8 cellular contexts compared by ENCODE assay signal in the genomic region with DNA sequence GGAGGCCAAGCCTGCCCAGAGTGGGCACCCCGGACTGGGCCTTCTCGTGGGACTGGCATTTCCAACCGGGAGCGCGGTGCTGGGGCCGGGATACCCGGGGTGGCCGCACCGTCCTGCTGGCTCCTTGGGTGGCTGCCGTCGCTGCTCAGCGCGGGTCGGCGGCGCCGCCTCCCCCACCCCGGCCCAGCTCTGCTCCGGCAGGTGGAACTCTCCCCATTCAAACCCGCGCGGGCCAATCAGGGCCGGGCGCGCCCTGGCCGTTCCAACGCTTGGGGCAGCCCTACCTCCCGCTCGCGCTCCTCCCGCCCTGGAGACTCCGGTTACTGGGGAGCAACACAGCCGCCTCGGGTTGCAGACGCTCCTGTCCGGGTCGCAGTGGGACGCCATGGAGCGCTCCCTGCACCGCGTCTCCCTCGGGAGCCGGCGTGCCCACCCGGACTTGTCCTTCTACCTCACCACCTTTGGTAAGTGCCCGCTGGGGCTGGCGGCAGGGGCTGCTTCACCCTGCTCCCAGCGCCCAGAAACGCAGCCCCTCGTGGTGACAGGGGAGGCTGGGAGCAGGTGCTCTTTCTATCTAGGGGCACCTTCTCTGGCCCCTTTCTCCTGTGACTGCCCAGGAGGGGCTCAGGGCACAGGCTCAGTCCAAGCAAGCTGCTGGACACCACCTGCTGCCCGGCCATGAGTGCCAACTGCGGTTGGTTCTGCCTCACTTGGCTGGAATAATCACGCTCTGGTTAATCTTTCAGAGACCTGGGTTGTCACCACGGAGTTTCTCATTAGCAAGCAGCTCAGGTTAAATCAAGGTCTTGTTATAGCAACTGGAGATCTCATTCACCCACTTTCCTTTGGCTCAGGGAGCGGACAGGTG. TPM values are rescaled to one million over a fixed set of nuclear protein-coding genes. Genes with fewer than 3 reads are reported as not detected.
DNase-seq lines count a peak whose midpoint lies in the region; ATAC-seq and TF ChIP-seq lines count a peak whose summit lies in the region.

A gene (plus strand): TSS at position 310 of the 868 bp plus-strand sequence. CDS start 76 bp downstream, at position 386.

- dilution Hi-C loops in IMR-90 (cut with HindIII; ENCODE audit: low sequenced_read_pairs, unreplicated experiment): no loop called here

- H3K27me3 ChIP-seq in IMR-90 (ENCODE audit: control insufficient read depth, insufficient read depth, low read length) (peaks cover 15% of the 10 kb centered on the region), RWPE2 (ENCODE audit: insufficient read depth, poor library complexity, severe bottlenecking) (peaks cover 12% of the 10 kb centered on the region), esophagus squamous epithelium (peaks cover 0 to 12% (median 0%) of the 10 kb centered on the region in 4 donors)

- in situ Hi-C loops in IMR-90 (cut with MboI; ENCODE audit: low sequenced_read_pairs): no loop called here

- H2BK120ac ChIP-seq in IMR-90 (ENCODE audit: low read depth, low read length): no peak within 1 kb of the TSS

- no peak within 1 kb of the TSS for H2BK5ac ChIP-seq in IMR-90 (ENCODE audit: low read depth, low read length, poor library complexity, severe bottlenecking)

- H3K4me1 ChIP-seq in IMR-90 (ENCODE audit: control insufficient read depth, insufficient read depth, low read length) (peaks cover 6% of the 10 kb centered on the region; the same call in 1 of the 2 replicates), RWPE2 (ENCODE audit: insufficient read depth, poor library complexity, severe bottlenecking) (no peaks in the 10 kb centered on the region), esophagus squamous epithelium (peaks cover 6 to 28% (median 10%) of the 10 kb centered on the region in 3 donors)

- peak; percentile 94 for ATAC-seq in IMR-90 (ENCODE audit: low read depth)
- ATAC-seq in RWPE2 (ENCODE audit: low read depth): peak; percentile 96

- no peak within 1 kb of the TSS for H4K8ac ChIP-seq in IMR-90 (ENCODE audit: low read depth in 2 of 2, low read length in 2 of 2)

- no peak within 1 kb of the TSS for H2BK15ac ChIP-seq in IMR-90 (ENCODE audit: low read depth, low read length)

- H3K4me3 ChIP-seq in IMR-90 (ENCODE audit: insufficient read depth, low read depth, low read length) (0 out of 2 replicates have a peak within 1 kb of the TSS, but pooled peaks have one; percentile 20), RWPE2 (ENCODE audit: severe bottlenecking) (peak within 1 kb of the TSS; percentile 33), esophagus squamous epithelium (peak within 1 kb of the TSS; percentile 24 to 67 (median 50))

- BruUV-seq in IMR-90 (replicated peaks; lab: Mats Ljungman, UMichigan): no TSS peak

- no peak within 1 kb of the TSS for H4K91ac ChIP-seq in IMR-90 (ENCODE audit: insufficient read depth, low read depth, low read length)

- H3K56ac ChIP-seq in IMR-90 (ENCODE audit: extremely low read depth, insufficient read depth, low read length): no peak within 1 kb of the TSS

- no peak within 1 kb of the TSS for H4K5ac ChIP-seq in IMR-90 (ENCODE audit: low read depth, low read length)

- intact Hi-C loops in IMR-90 (cut with micrococcal nuclease): no loop called here
- intact Hi-C loops in esophagus squamous epithelium (cut with DNase I): no loop called here

- H3K27ac ChIP-seq in 22Rv1 (peak within 1 kb of the TSS; percentile 76), IMR-90 (ENCODE audit: insufficient read depth, low read length) (no peak within 1 kb of the TSS), RWPE2 (ENCODE audit: poor library complexity, severe bottlenecking) (no peak within 1 kb of the TSS), esophagus squamous epithelium (peak within 1 kb of the TSS in 3 of 4 donors; percentile 49 to 55 (median 50))

- TF ChIP-seq RAD21 in IMR-90 (IDR thresholded peaks at IDR 0.05; ENCODE audit: low read length): no peak

- H3K9ac ChIP-seq in IMR-90 (ENCODE audit: low read depth, low read length): no peak within 1 kb of the TSS

- H3K23ac ChIP-seq in IMR-90 (ENCODE audit: low read depth, low read length): 0 out of 2 replicates have a peak within 1 kb of the TSS, but pooled peaks have one; percentile 0

- peak within 1 kb of the TSS; percentile 46; the same call in 1 of the 2 replicates for H3K4me2 ChIP-seq in IMR-90 (ENCODE audit: low read depth, low read length)

- no peak within 1 kb of the TSS for H3K18ac ChIP-seq in IMR-90 (ENCODE audit: low read depth, low read length)

- TF ChIP-seq POLR2A in IMR-90 (IDR thresholded peaks at IDR 0.05; ENCODE audit: low read depth, low read length): no peak
- TF ChIP-seq POLR2A in esophagus squamous epithelium (IDR thresholded peaks at IDR 0.05): peak in 1 of 4 donors; percentile 27

- POLR2A ChIA-PET in IMR-90 (lab: Charles Lee; ENCODE audit: unreplicated experiment): no interaction called here

- no peak within 1 kb of the TSS for H2AK9ac ChIP-seq in IMR-90 (replicated peaks; ENCODE audit: low read depth, low read length, poor library complexity)

- no peak within 1 kb of the TSS for H3K4ac ChIP-seq in IMR-90 (ENCODE audit: low read depth, low read length)

- H3K79me1 ChIP-seq in IMR-90 (ENCODE audit: low read depth in 1 of 2, low read length in 2 of 2): no peaks in the 10 kb centered on the region

- peak within 1 kb of the TSS; percentile 1; the same call in 1 of the 2 replicates for H2AK5ac ChIP-seq in IMR-90 (ENCODE audit: low read depth, low read length)

- H4K20me1 ChIP-seq in IMR-90 (ENCODE audit: insufficient read depth, low read length): no peaks in the 10 kb centered on the region

- no peaks in the 10 kb centered on the region for H3K36me3 ChIP-seq in IMR-90 (ENCODE audit: control insufficient read depth, insufficient read depth, low read length)
- H3K36me3 ChIP-seq in RWPE2 (ENCODE audit: low read depth): no peaks in the 10 kb centered on the region
- H3K36me3 ChIP-seq in esophagus squamous epithelium: no peaks in the 10 kb centered on the region

- peak within 1 kb of the TSS; percentile 86 for H2AFZ ChIP-seq in IMR-90 (replicated peaks; ENCODE audit: low read length, poor library complexity)

- DNase-seq in IMR-90: no peak
- no peak for DNase-seq in RWPE2 (ENCODE audit: low spot score)
- no peak for DNase-seq in esophagus squamous epithelium (lab: John Stamatoyannopoulos, UW)
- DNase-seq in myocyte (ENCODE audit: low read depth): peak; percentile 88
- no peak for DNase-seq in stimulated activated CD4-positive, alpha-beta T cell treated with anti-CD3 and anti-CD28 coated beads, Interleukin-15, amount 100 ng/mL, for 24 hours
- DNase-seq in medulla oblongata (ENCODE audit: extremely low spot score): no peak
- DNase-seq in AG20443 (ENCODE audit: low spot score): no peak

- CTCF ChIA-PET in IMR-90 (lab: Yijun Ruan, JAX): no interaction called here

- no peak within 1 kb of the TSS for H3K14ac ChIP-seq in IMR-90 (replicated peaks; ENCODE audit: low read depth, low read length)

- no peaks in the 10 kb centered on the region; the same call in 1 of the 2 replicates for H3K9me1 ChIP-seq in IMR-90 (ENCODE audit: insufficient read depth, low read length)

- no peaks in the 10 kb centered on the region for H3K9me3 ChIP-seq in IMR-90 (ENCODE audit: control insufficient read depth, insufficient read depth, low read length)
- no peaks in the 10 kb centered on the region for H3K9me3 ChIP-seq in RWPE2 (ENCODE audit: severe bottlenecking)
- no peaks in the 10 kb centered on the region for H3K9me3 ChIP-seq in esophagus squamous epithelium

- no peak within 1 kb of the TSS for H2BK20ac ChIP-seq in IMR-90 (ENCODE audit: low read depth, low read length)

- peak; percentile 15; the same call in 1 of the 2 replicates for TF ChIP-seq CTCF in 22Rv1 (IDR thresholded peaks at IDR 0.05)
- no peak for TF ChIP-seq CTCF in IMR-90 (conservative IDR thresholded peaks at IDR 0.05; ENCODE audit: low read depth, low read length)
- TF ChIP-seq CTCF in RWPE2 (IDR thresholded peaks at IDR 0.05; ENCODE audit: poor library complexity, severe bottlenecking): no peak
- TF ChIP-seq CTCF in esophagus squamous epithelium (IDR thresholded peaks at IDR 0.05): no peak

- 18% methylated on average over 27 of the region's 55 CpGs; no CpG with 5 or more reads in 1 of the 2 experiments for WGBS in IMR-90 (ENCODE audit: extremely low coverage in 2 of 2, insufficient read length in 1 of 2), 2 experiments
- 13 to 54% methylated on average over 10 to 18 of the region's 55 CpGs for WGBS in esophagus squamous epithelium, 2 donors

TF ChIP-seq in IMR-90, 13 proteins besides CTCF, POLR2A, EP300 and RAD21 (continues in another document):
- TF ChIP-seq NFE2L2 (IDR thresholded peaks at IDR 0.05; ENCODE audit: low read depth, low read length): no peak
- TF ChIP-seq MAZ (IDR thresholded peaks at IDR 0.05; ENCODE audit: borderline replicate concordance, low read depth, low read length): no peak
- TF ChIP-seq SMC3 (IDR thresholded peaks at IDR 0.05; ENCODE audit: low read depth, low read length): no peak
- TF ChIP-seq, protein P1, sequence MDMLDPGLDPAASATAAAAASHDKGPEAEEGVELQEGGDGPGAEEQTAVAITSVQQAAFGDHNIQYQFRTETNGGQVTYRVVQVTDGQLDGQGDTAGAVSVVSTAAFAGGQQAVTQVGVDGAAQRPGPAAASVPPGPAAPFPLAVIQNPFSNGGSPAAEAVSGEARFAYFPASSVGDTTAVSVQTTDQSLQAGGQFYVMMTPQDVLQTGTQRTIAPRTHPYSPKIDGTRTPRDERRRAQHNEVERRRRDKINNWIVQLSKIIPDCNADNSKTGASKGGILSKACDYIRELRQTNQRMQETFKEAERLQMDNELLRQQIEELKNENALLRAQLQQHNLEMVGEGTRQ (IDR thresholded peaks at IDR 0.05; ENCODE audit: low read depth, low read length): no peak
- TF ChIP-seq CEBPB (IDR thresholded peaks at IDR 0.05; ENCODE audit: low read depth, low read length): no peak
- no peak for TF ChIP-seq CHD1 (IDR thresholded peaks at IDR 0.05; ENCODE audit: low read depth, low read length)
- TF ChIP-seq RFX5 (IDR thresholded peaks at IDR 0.05; ENCODE audit: low read depth, low read length): no peak
- no peak for TF ChIP-seq FOS (IDR thresholded peaks at IDR 0.05; ENCODE audit: low read depth, low read length)
- no peak for TF ChIP-seq BHLHE40 (IDR thresholded peaks at IDR 0.05; ENCODE audit: low read depth, low read length)

RNA-seq across cellular contexts. Expression of the gene that starts here (rescaled TPM):
- total RNA-seq in IMR-90 (2012; rRNA removed) (51.8 and 53.3 TPM in 2 replicates), esophagus squamous epithelium (10 to 100 TPM in 3 of 4 donors, 1 to 10 TPM in 1; 9.7 to 16.3 (median 12.7) TPM), myocyte (70.9 and 110 TPM in 2 replicates)
- 65.6 and 68.7 TPM in 2 replicates for polyA plus RNA-seq in IMR-90 (2012; rRNA removed)
- polyA plus RNA-seq in IMR-90 (2012; cell fraction: cytosol; rRNA removed): 40.0 and 73.3 TPM in 2 replicates
- polyA plus RNA-seq in IMR-90 (2012; cell fraction: nucleus; rRNA removed; ENCODE audit: low replicate concordance): 93.2 and 94.6 TPM in 2 replicates
- polyA plus RNA-seq in myocyte (2012): 57.5 TPM

Comparison
In these comparisons a context has a peak if more than half of its experiments do, and no peak if none do; other contexts are left out.
1. H3K27ac ChIP-seq: peak in 22Rv1 (single experiment) and esophagus squamous epithelium (3 of 4); none in IMR-90 (single experiment) and RWPE2 (single experiment).
2. Peak in every context shown above with its lines, with median percentiles within 50 percentile points of each other: H3K4me3 ChIP-seq.